8 cellular contexts compared by ENCODE assay signal in the genomic region with DNA sequence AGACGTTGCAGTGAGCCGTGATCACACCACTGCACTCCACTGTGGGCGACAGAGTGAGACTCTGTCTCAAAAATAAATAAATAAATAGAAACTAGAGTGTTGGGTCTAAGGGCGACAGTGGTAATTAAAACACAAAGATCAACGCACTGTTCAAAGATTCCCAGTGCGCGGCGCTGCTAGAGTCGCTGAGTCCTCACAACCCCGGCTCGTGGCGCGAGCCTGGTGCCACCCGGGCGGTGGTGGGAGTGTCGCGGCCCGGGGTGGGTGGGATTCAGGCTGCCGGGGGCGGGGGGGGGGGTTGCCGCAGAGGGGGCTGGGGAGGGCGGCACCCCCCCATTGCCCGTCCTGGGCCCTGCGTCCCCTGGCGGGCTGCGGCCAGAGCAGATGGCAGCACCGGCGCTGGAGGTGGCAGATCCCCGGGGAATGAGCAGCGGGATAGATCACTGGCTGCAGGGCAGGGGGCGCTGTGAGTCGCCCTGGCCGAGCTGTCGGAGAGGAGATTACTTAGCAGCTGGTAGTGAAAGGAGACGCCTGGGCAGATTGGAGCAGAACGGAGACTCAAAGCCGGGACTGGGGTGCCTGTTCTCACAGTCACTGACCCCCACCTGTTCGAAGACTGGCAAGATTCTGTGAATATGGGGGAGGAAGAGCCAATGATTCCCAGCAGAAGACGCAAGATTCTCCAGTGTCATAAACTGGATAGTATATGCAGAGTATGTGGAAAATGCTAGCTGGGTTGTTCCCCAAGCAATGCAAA. TPM values are rescaled to one million over a fixed set of nuclear protein-coding genes. Genes with fewer than 3 reads are reported as not detected.
DNase-seq lines count a peak whose midpoint lies in the region; ATAC-seq and TF ChIP-seq lines count a peak whose summit lies in the region.

No MANE protein-coding gene starts in this region.

- H3K4me1 Mint-ChIP-seq in T-helper 1 cell treated with Interleukin-12 subunit alpha and Interleukin-12 subunit beta and Interleukin-4 antibody, amounts not matched to agents 30 μg/mL and 1 μg/mL, for 36 hours (ENCODE audit: low read depth), result peaks cover 3% of the 10 kb centered on the region

- TF ChIP-seq POLR2A in gastrocnemius medialis (IDR thresholded peaks at IDR 0.05), result no peak

- no peak overlapping the region for H3K27ac Mint-ChIP-seq in T-helper 1 cell treated with Interleukin-12 subunit alpha and Interleukin-12 subunit beta and Interleukin-4 antibody, amounts not matched to agents 30 μg/mL and 1 μg/mL, for 36 hours

- H3K27ac ChIP-seq in brain microvascular endothelial cell (no peak overlapping the region), gastrocnemius medialis (peak overlapping the region in 2 of 4 donors; percentile 24 to 31)

- H3K36me3 ChIP-seq in brain microvascular endothelial cell (replicated peaks), result no peaks in the 10 kb centered on the region
- no peaks in the 10 kb centered on the region for H3K36me3 ChIP-seq in iPS-15b (ENCODE audit: control insufficient read depth, insufficient read depth, low read length)
- no peaks in the 10 kb centered on the region for H3K36me3 ChIP-seq in gastrocnemius medialis

- DNase-seq in AG08395 (ENCODE audit: low spot score) (peak; percentile 64), HCEC 1CT (peak; percentile 57), brain microvascular endothelial cell (peak; percentile 36), gastrocnemius medialis (peak; percentile 40 to 68)

- H3K9me3 ChIP-seq in iPS-15b (ENCODE audit: control insufficient read depth, insufficient read depth, low read length) (no peaks in the 10 kb centered on the region), gastrocnemius medialis (no peaks in the 10 kb centered on the region)

- H3K9ac ChIP-seq in iPS-15b (ENCODE audit: low read depth, low read length), result no peak overlapping the region

- H3K27me3 Mint-ChIP-seq in T-helper 1 cell treated with Interleukin-12 subunit alpha and Interleukin-12 subunit beta and Interleukin-4 antibody, amounts not matched to agents 30 μg/mL and 1 μg/mL, for 36 hours (ENCODE audit: low read depth), result peaks cover 44% of the 10 kb centered on the region

- H3K4me3 ChIP-seq in brain microvascular endothelial cell (ENCODE audit: low read depth, low read length), result no peak overlapping the region
- H3K4me3 ChIP-seq in iPS-15b (ENCODE audit: low read depth, low read length), result peak overlapping the region; percentile 30
- H3K4me3 ChIP-seq in gastrocnemius medialis, result peak overlapping the region; percentile 19 to 40 (median 33)

- no peaks in the 10 kb centered on the region for H3K4me1 ChIP-seq in iPS-15b (ENCODE audit: control insufficient read depth, insufficient read depth, low read length)
- peaks cover 18 to 19% of the 10 kb centered on the region in 2 donors for H3K4me1 ChIP-seq in gastrocnemius medialis

- H3K36me3 Mint-ChIP-seq in T-helper 1 cell treated with Interleukin-12 subunit alpha and Interleukin-12 subunit beta and Interleukin-4 antibody, amounts not matched to agents 30 μg/mL and 1 μg/mL, for 36 hours (ENCODE audit: low read depth), result no peaks in the 10 kb centered on the region

- intact Hi-C loops in gastrocnemius medialis (cut with DNase I; ENCODE audit: low total_unique reads), result loop anchor here (1.0 to 5.0 kb wide), 4 partner anchors 46 to 75 kb away; a partner anchor contains a TSS

- in situ Hi-C loops in brain microvascular endothelial cell (cut with HindIII; ENCODE audit: low pct_ligation_motif_present, low sequenced_read_pairs), result no loop called here
- in situ Hi-C loops in gastrocnemius medialis (cut with MboI; ENCODE audit: low sequenced_read_pairs in 4 of 4), result no loop called here

- peak overlapping the region; percentile 27 for H3K4me3 Mint-ChIP-seq in T-helper 1 cell treated with Interleukin-12 subunit alpha and Interleukin-12 subunit beta and Interleukin-4 antibody, amounts not matched to agents 30 μg/mL and 1 μg/mL, for 36 hours

- H3K27me3 ChIP-seq in brain microvascular endothelial cell (replicated peaks), result no peaks in the 10 kb centered on the region
- H3K27me3 ChIP-seq in iPS-15b (ENCODE audit: control insufficient read depth, insufficient read depth, low read length), result peaks cover 5% of the 10 kb centered on the region
- no peaks in the 10 kb centered on the region for H3K27me3 ChIP-seq in gastrocnemius medialis

- H3K9me3 Mint-ChIP-seq in T-helper 1 cell treated with Interleukin-12 subunit alpha and Interleukin-12 subunit beta and Interleukin-4 antibody, amounts not matched to agents 30 μg/mL and 1 μg/mL, for 36 hours, result no peaks in the 10 kb centered on the region

- peak; percentile 81 for TF ChIP-seq CTCF in brain microvascular endothelial cell (IDR thresholded peaks at IDR 0.05; ENCODE audit: low read depth, low read length, missing control alignments)
- peak in 4 of 5 experiments; percentile 49 to 67 (median 52) for TF ChIP-seq CTCF in gastrocnemius medialis (IDR thresholded peaks at IDR 0.05 in 4 of 5, conservative IDR thresholded peaks at IDR 0.05 in 1 of 5)

- ATAC-seq in gastrocnemius medialis, result peak; percentile 70 to 73
- no peak for ATAC-seq in GM18517 (IDR thresholded peaks at IDR 0.05; ENCODE audit: unreplicated experiment)
- ATAC-seq in HG02884 (IDR thresholded peaks at IDR 0.05; ENCODE audit: unreplicated experiment), result no peak

RNA-seq across cellular contexts. Expression of a gene that starts 30.2 kb away (rescaled TPM):
- total RNA-seq in gastrocnemius medialis, result under 1 TPM in 2 of 4 donors, not detected in 2; 0.75 to 0.76 TPM

RNA-seq across cellular contexts. Expression of a gene that starts 54.9 kb away (rescaled TPM):
- total RNA-seq in gastrocnemius medialis, result under 1 TPM in 1 of 4 donors, not detected in 3; 0.62 TPM

RNA-seq across cellular contexts. Expression of a gene that starts 55.2 kb away (rescaled TPM):
- total RNA-seq in gastrocnemius medialis, result 10 to 100 TPM in 3 of 4 donors, 1 to 10 TPM in 1; 8.4 to 21.5 (median 17.7) TPM

Comparison
In these comparisons a context has a peak if more than half of its experiments do, and no peak if none do; other contexts are left out.
1. ATAC-seq: peak in gastrocnemius medialis (2 of 2); none in GM18517 (single experiment) and HG02884 (single experiment).
2. Peak in every context shown above with its lines, with median percentiles within 50 percentile points of each other: DNase-seq.